11 cellular contexts compared by ENCODE assay signal in genomic region chr6:134034951-134035822, GRCh38. TPM values are rescaled to one million over a fixed set of nuclear protein-coding genes. Genes with fewer than 3 reads are reported as not detected.
DNase-seq lines count a peak whose midpoint lies in the region; ATAC-seq and TF ChIP-seq lines count a peak whose summit lies in the region.
"Had no signal": no experiment of that assay in that cellular context is flagged by ENCODE, and none has a peak within 500 bp of the region (broad histone marks: within the 10 kb centered on the region; RNA-seq: fewer than 3 reads in every experiment).

No MANE protein-coding gene starts in this region.

- CTCF ChIA-PET in MCF 10A (lab: Yijun Ruan, JAX): interaction anchor here (0.6 to 1.3 kb wide), 5 partner anchors 10 to 111 kb away, joined by 3 to 6 read pairs (median 3); no protein-coding TSS in a partner anchor
- CTCF ChIA-PET in activated CD4-positive, alpha-beta T cell treated with anti-CD3 and anti-CD28 coated beads, Interleukin-2, amount 10 ng/mL, durations not matched to agents 7 days and 5 days (lab: Charles Lee): interaction anchor here (1.0 kb wide), 1 partner anchor 23 kb away, joined by 3 read pairs; no protein-coding TSS in a partner anchor

- H3K9me3 Mint-ChIP-seq in MCF 10A (ENCODE audit: unreplicated experiment) (no peaks in the 10 kb centered on the region), osteocyte (ENCODE audit: unreplicated experiment) (no peaks in the 10 kb centered on the region)
- no peaks in the 10 kb centered on the region for H3K9me3 Mint-ChIP-seq in activated CD4-positive, alpha-beta T cell treated with anti-CD3 and anti-CD28 coated beads, Interleukin-2, amount 10 ng/mL, durations not matched to agents 7 days and 5 days

- intact Hi-C loops in MCF 10A (cut with micrococcal nuclease): no loop called here

- H3K27me3 Mint-ChIP-seq in MCF 10A (ENCODE audit: insufficient read depth, unreplicated experiment) (no peaks in the 10 kb centered on the region), osteocyte (ENCODE audit: unreplicated experiment) (no peaks in the 10 kb centered on the region)
- H3K27me3 Mint-ChIP-seq in activated CD4-positive, alpha-beta T cell treated with anti-CD3 and anti-CD28 coated beads, Interleukin-2, amount 10 ng/mL, durations not matched to agents 7 days and 5 days: peaks cover 2% of the 10 kb centered on the region

- TF ChIP-seq CTCF in MCF 10A (IDR thresholded peaks at IDR 0.05; ENCODE audit: unreplicated experiment) (no peak), osteocyte (IDR thresholded peaks at IDR 0.05) (no peak)

- DNase-seq in HT1080 (ENCODE audit: low read depth) (peak; percentile 66), MCF 10A (ENCODE audit: unreplicated experiment) (peak; percentile 50), osteocyte (ENCODE audit: extremely low spot score, unreplicated experiment) (no peak), dedifferentiated amniotic fluid mesenchymal stem cell (ENCODE audit: extremely low spot score) (no peak)
- no peak for DNase-seq in activated CD4-positive, alpha-beta T cell treated with anti-CD3 and anti-CD28 coated beads, Interleukin-2, amount 10 ng/mL, durations not matched to agents 7 days and 5 days
- DNase-seq: activated gamma-delta T cell, HCEC 1CT, right cardiac atrium had no signal

- H3K36me3 Mint-ChIP-seq in MCF 10A (ENCODE audit: insufficient read depth, unreplicated experiment) (no peaks in the 10 kb centered on the region), osteocyte (ENCODE audit: unreplicated experiment) (no peaks in the 10 kb centered on the region)
- no peaks in the 10 kb centered on the region for H3K36me3 Mint-ChIP-seq in activated CD4-positive, alpha-beta T cell treated with anti-CD3 and anti-CD28 coated beads, Interleukin-2, amount 10 ng/mL, durations not matched to agents 7 days and 5 days (ENCODE audit: low read depth)

- H3K4me1 Mint-ChIP-seq in MCF 10A (ENCODE audit: insufficient read depth, unreplicated experiment) (peaks cover 17% of the 10 kb centered on the region), osteocyte (ENCODE audit: unreplicated experiment) (peaks cover 19% of the 10 kb centered on the region)
- peaks cover 26% of the 10 kb centered on the region for H3K4me1 Mint-ChIP-seq in activated CD4-positive, alpha-beta T cell treated with anti-CD3 and anti-CD28 coated beads, Interleukin-2, amount 10 ng/mL, durations not matched to agents 7 days and 5 days

- no peak overlapping the region for H3K4me3 Mint-ChIP-seq in MCF 10A (ENCODE audit: unreplicated experiment)
- H3K4me3 Mint-ChIP-seq in osteocyte (ENCODE audit: unreplicated experiment): no peak overlapping the region
- no peak overlapping the region for H3K4me3 Mint-ChIP-seq in activated CD4-positive, alpha-beta T cell treated with anti-CD3 and anti-CD28 coated beads, Interleukin-2, amount 10 ng/mL, durations not matched to agents 7 days and 5 days

- no TSS peak for BruUV-seq in MCF 10A (replicated peaks; lab: Mats Ljungman, UMichigan)

- POLR2A ChIA-PET in MCF 10A (lab: Yijun Ruan, JAX): interaction anchor here (0.6 to 0.9 kb wide), 5 partner anchors 12 to 44 kb away, joined by 3 to 5 read pairs (median 3); no protein-coding TSS in a partner anchor
- POLR2A ChIA-PET in activated CD4-positive, alpha-beta T cell treated with anti-CD3 and anti-CD28 coated beads, Interleukin-2, amount 10 ng/mL, durations not matched to agents 7 days and 5 days (lab: Charles Lee): no interaction called here

- H3K27ac Mint-ChIP-seq in MCF 10A (ENCODE audit: low read depth, unreplicated experiment): no peak overlapping the region
- H3K27ac Mint-ChIP-seq in osteocyte (ENCODE audit: unreplicated experiment): peak overlapping the region; percentile 33
- no peak overlapping the region for H3K27ac Mint-ChIP-seq in activated CD4-positive, alpha-beta T cell treated with anti-CD3 and anti-CD28 coated beads, Interleukin-2, amount 10 ng/mL, durations not matched to agents 7 days and 5 days

- ATAC-seq in GM18511 (IDR thresholded peaks at IDR 0.05; ENCODE audit: unreplicated experiment): peak; percentile 45
- ATAC-seq in HG02642 (IDR thresholded peaks at IDR 0.05; ENCODE audit: poor library complexity, unreplicated experiment): no peak
- ATAC-seq in HG02973 (IDR thresholded peaks at IDR 0.05; ENCODE audit: unreplicated experiment): no peak

RNA-seq across cellular contexts. Expression of gene SLC2A12, which starts 17.2 kb away (rescaled TPM):
- total RNA-seq in HT1080 (2014; rRNA removed; shearing (Covaris generic)): 1.2 and 1.9 TPM in 2 replicates
- polyA plus RNA-seq in HT1080 (2015; cell fraction: cytosol; rRNA removed): 2.6 and 3.7 TPM in 2 replicates
- polyA plus RNA-seq in HT1080 (2015; cell fraction: nucleus; rRNA removed): 4.6 and 6.3 TPM in 2 replicates
- total RNA-seq in MCF 10A (2022): 0.10 TPM in 1 of 2 replicates, not detected in the other
- total RNA-seq in osteocyte: 10.4 and 10.7 TPM in 2 replicates
- total RNA-seq in activated CD4-positive, alpha-beta T cell treated with anti-CD3 and anti-CD28 coated beads, Interleukin-2, amount 10 ng/mL, durations not matched to agents 7 days and 5 days: under 1 TPM; 0.10 to 0.20 TPM

Comparison
In these comparisons a context has a peak if more than half of its experiments do, and no peak if none do; other contexts are left out.
1. DNase-seq: peak in HT1080 (single experiment) and MCF 10A (single experiment); none in osteocyte (single experiment), dedifferentiated amniotic fluid mesenchymal stem cell (single experiment) and activated CD4-positive, alpha-beta T cell treated with anti-CD3 and anti-CD28 coated beads, Interleukin-2, amount 10 ng/mL, durations not matched to agents 7 days and 5 days (single experiment).